8 cellular contexts compared by ENCODE assay signal in the genomic region with DNA sequence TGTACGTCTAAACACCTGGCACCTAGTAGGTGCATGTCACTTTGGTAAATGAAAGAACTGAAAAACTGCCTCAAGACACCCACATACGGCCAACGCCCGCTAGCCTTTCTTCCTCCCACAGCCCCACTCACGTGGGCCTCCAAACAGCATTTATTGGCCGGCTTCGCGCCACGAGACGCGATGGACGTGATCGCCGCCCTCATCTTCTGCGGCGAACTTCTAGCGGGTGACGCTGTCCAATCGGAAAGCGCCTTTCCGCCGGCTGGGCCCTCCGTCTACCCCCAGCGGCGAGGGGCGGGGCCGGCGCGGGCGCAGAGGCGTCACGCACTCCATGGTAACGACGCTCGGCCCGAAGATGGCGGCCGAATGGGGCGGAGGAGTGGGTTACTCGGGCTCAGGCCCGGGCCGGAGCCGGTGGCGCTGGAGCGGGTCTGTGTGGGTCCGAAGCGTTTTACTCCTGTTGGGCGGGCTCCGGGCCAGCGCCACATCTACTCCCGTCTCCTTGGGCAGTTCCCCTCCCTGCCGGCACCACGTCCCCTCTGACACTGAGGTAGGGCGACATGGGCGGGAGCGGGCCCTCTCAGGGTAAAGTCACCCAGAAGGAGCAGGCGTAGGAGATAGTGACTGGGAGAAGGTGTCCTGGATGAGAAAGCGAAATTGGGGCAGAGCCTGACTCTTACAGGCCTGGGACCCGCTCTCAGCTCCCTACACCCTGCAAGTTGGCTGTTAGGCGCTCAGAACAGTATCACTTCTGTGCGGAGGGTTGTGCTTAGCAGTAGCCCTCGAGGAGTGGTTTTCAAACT. TPM values are rescaled to one million over a fixed set of nuclear protein-coding genes. Genes with fewer than 3 reads are reported as not detected.
DNase-seq lines count a peak whose midpoint lies in the region; ATAC-seq and TF ChIP-seq lines count a peak whose summit lies in the region.

A gene with protein sequence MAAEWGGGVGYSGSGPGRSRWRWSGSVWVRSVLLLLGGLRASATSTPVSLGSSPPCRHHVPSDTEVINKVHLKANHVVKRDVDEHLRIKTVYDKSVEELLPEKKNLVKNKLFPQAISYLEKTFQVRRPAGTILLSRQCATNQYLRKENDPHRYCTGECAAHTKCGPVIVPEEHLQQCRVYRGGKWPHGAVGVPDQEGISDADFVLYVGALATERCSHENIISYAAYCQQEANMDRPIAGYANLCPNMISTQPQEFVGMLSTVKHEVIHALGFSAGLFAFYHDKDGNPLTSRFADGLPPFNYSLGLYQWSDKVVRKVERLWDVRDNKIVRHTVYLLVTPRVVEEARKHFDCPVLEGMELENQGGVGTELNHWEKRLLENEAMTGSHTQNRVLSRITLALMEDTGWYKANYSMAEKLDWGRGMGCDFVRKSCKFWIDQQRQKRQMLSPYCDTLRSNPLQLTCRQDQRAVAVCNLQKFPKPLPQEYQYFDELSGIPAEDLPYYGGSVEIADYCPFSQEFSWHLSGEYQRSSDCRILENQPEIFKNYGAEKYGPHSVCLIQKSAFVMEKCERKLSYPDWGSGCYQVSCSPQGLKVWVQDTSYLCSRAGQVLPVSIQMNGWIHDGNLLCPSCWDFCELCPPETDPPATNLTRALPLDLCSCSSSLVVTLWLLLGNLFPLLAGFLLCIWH (plus strand): TSS at position 327 of the 803 bp plus-strand sequence. CDS start 29 bp downstream, at position 356.

- no peaks in the 10 kb centered on the region for H3K79me2 ChIP-seq in KMS-11 (ENCODE audit: insufficient read depth, low read depth)

- H3K9me3 Mint-ChIP-seq in activated T-cell treated with anti-CD3 and anti-CD28 coated beads, Interleukin-2, amount 50 U/mL, for 72 hours: no peaks in the 10 kb centered on the region

- peak within 1 kb of the TSS; percentile 74 for H2AFZ ChIP-seq in KMS-11 (ENCODE audit: low read depth)

- H3K4me3 ChIP-seq in KMS-11 (IDR thresholded peaks at IDR 0.05; ENCODE audit: insufficient read depth, low read depth, low read length) (peak within 1 kb of the TSS; percentile 91), Panc1 (ENCODE audit: low read depth in 2 of 2, low read length in 2 of 2) (peak within 1 kb of the TSS; percentile 69 to 94), esophagus muscularis mucosa (peak within 1 kb of the TSS; percentile 84 to 95 (median 89))

- H3K4me1 Mint-ChIP-seq in activated T-cell treated with anti-CD3 and anti-CD28 coated beads, Interleukin-2, amount 50 U/mL, for 72 hours (ENCODE audit: low read depth): peaks cover 60% of the 10 kb centered on the region

- H4K20me1 ChIP-seq in KMS-11 (ENCODE audit: insufficient read depth): 0 out of 2 replicates have a peak, but pooled peaks cover 2% of the 10 kb centered on the region

- no peak for TF ChIP-seq CTCF in KMS-11 (conservative IDR thresholded peaks at IDR 0.05; ENCODE audit: low read depth, low read length)
- no peak for TF ChIP-seq CTCF in Panc1 (IDR thresholded peaks at IDR 0.05)
- peak in 1 of 3 experiments; percentile 9 for TF ChIP-seq CTCF in esophagus muscularis mucosa (IDR thresholded peaks at IDR 0.05)

- H3K36me3 Mint-ChIP-seq in activated T-cell treated with anti-CD3 and anti-CD28 coated beads, Interleukin-2, amount 50 U/mL, for 72 hours (ENCODE audit: insufficient read depth in 2 of 2): peaks cover 2 to 14% of the 10 kb centered on the region in 2 donors

- H3K4me3 Mint-ChIP-seq in activated T-cell treated with anti-CD3 and anti-CD28 coated beads, Interleukin-2, amount 50 U/mL, for 72 hours: peak within 1 kb of the TSS; percentile 89 to 94

- DNase-seq in DMS79 treated with DMSO at 0.1 percent for 48 hours (lab: John Stamatoyannopoulos, UW): peak; percentile 97
- peak; percentile 83 for DNase-seq in Panc1 (ENCODE audit: low read depth, low spot score)
- peak; percentile 97 for DNase-seq in activated T-cell treated with anti-CD3 and anti-CD28 coated beads, Interleukin-2, amount 50 U/mL, for 72 hours
- DNase-seq in esophagus muscularis mucosa (ENCODE audit: extremely low spot score): peak; percentile 98
- peak; percentile 97 for DNase-seq in myocyte (ENCODE audit: low read depth)
- DNase-seq in stimulated activated CD8-positive, alpha-beta memory T cell treated with anti-CD3 and anti-CD28 coated beads, Interleukin-7, amount 100 ng/mL, for 4 hours (ENCODE audit: low read depth in 2 of 2): peak; percentile 91 to 96

- BruUV-seq in Panc1 (replicated peaks; lab: Mats Ljungman, UMichigan): no TSS peak

- CTCF ChIA-PET in Panc1 (lab: Charles Lee): no interaction called here

- H3K27ac ChIP-seq in KMS-11 (peak within 1 kb of the TSS; percentile 34), Panc1 (ENCODE audit: low read length) (peak within 1 kb of the TSS; percentile 99), esophagus muscularis mucosa (replicated peaks in 1 of 4) (peak within 1 kb of the TSS; percentile 82 to 88 (median 84))

- no peaks in the 10 kb centered on the region for H3K9me3 ChIP-seq in Panc1 (ENCODE audit: control insufficient read depth, insufficient read depth, low read depth, low read length)
- H3K9me3 ChIP-seq in esophagus muscularis mucosa: no peaks in the 10 kb centered on the region

- in situ Hi-C loops in Panc1 (cut with HindIII; ENCODE audit: low pct_unique_long_range_greater_than_20kb, low sequenced_read_pairs): no loop called here

- H3K27me3 ChIP-seq in KMS-11 (ENCODE audit: insufficient read depth, low read depth) (no peaks in the 10 kb centered on the region), Panc1 (ENCODE audit: control insufficient read depth, insufficient read depth, low read length) (no peaks in the 10 kb centered on the region), esophagus muscularis mucosa (no peaks in the 10 kb centered on the region)

- no peaks in the 10 kb centered on the region for H3K27me3 Mint-ChIP-seq in activated T-cell treated with anti-CD3 and anti-CD28 coated beads, Interleukin-2, amount 50 U/mL, for 72 hours (ENCODE audit: low read depth)

- intact Hi-C loops in Panc1 (cut with micrococcal nuclease; ENCODE audit: unreplicated experiment) (loop anchor here (5.0 kb wide), 1 partner anchor 127 kb away; no protein-coding TSS in a partner anchor), esophagus muscularis mucosa (cut with DNase I) (no loop called here)

- H3K9ac ChIP-seq in KMS-11: peak within 1 kb of the TSS; percentile 48

- H3K36me3 ChIP-seq in KMS-11 (ENCODE audit: insufficient read depth) (peaks cover 9% of the 10 kb centered on the region; the same call in 1 of the 2 replicates), Panc1 (ENCODE audit: control insufficient read depth, insufficient read depth, low read length) (no peaks in the 10 kb centered on the region), esophagus muscularis mucosa (peaks cover 13 to 26% (median 21%) of the 10 kb centered on the region in 4 donors)

- POLR2A ChIA-PET in Panc1 (lab: Charles Lee): interaction anchor here (0.9 kb wide), 1 partner anchor 10 kb away, joined by 3 read pairs; no protein-coding TSS in a partner anchor

- TF ChIP-seq EP300 in esophagus muscularis mucosa (IDR thresholded peaks at IDR 0.05): no peak

- peak within 1 kb of the TSS; percentile 93 for H3K27ac Mint-ChIP-seq in activated T-cell treated with anti-CD3 and anti-CD28 coated beads, Interleukin-2, amount 50 U/mL, for 72 hours

- under 1% methylated on average over 42 of the region's 62 CpGs for WGBS in esophagus muscularis mucosa

- peak within 1 kb of the TSS; percentile 63 for H3K4me2 ChIP-seq in KMS-11

- H3K4me1 ChIP-seq in KMS-11 (ENCODE audit: low read depth, poor library complexity, severe bottlenecking) (peaks cover 15% of the 10 kb centered on the region), Panc1 (ENCODE audit: control insufficient read depth, insufficient read depth, low read length) (peaks cover 37% of the 10 kb centered on the region), esophagus muscularis mucosa (peaks cover 25 to 37% (median 33%) of the 10 kb centered on the region in 4 donors)

- ATAC-seq in GM21786 (IDR thresholded peaks at IDR 0.05; ENCODE audit: unreplicated experiment): peak; percentile 97
- peak; percentile 91 for ATAC-seq in Panc1
- ATAC-seq in activated T-cell treated with anti-CD3 and anti-CD28 coated beads, Interleukin-2, amount 50 U/mL, for 72 hours (replicated peaks in 1 of 2): peak; percentile 92 to 93

- TF ChIP-seq POLR2A in esophagus muscularis mucosa (IDR thresholded peaks at IDR 0.05; ENCODE audit: low read depth): peak; percentile 43

RNA-seq across cellular contexts. Expression of the gene that starts here (rescaled TPM):
- total RNA-seq in Panc1 (2021; ENCODE audit: unreplicated experiment) (21.8 TPM), esophagus muscularis mucosa (1 to 10 TPM; 4.1 to 5.5 (median 4.6) TPM), myocyte (5.1 and 8.0 TPM in 2 replicates)
- polyA plus RNA-seq in Panc1 (2012; ENCODE audit: insufficient read length): 7.1 TPM
- total RNA-seq in activated T-cell treated with anti-CD3 and anti-CD28 coated beads, Interleukin-2, amount 50 U/mL, for 72 hours: 1 to 10 TPM; 5.4 to 6.5 TPM
- 5.7 TPM for polyA plus RNA-seq in myocyte (2012)

Comparison
In these comparisons a context has a peak if more than half of its experiments do, and no peak if none do; other contexts are left out.
1. Peak in every context shown above with its lines: DNase-seq, ATAC-seq, H3K4me3 ChIP-seq and H3K27ac ChIP-seq.
2. H3K27ac ChIP-seq: peak in every context shown above with its lines; median percentile 99 in Panc1; 84 in esophagus muscularis mucosa; 34 in KMS-11.